In the genomic region with DNA sequence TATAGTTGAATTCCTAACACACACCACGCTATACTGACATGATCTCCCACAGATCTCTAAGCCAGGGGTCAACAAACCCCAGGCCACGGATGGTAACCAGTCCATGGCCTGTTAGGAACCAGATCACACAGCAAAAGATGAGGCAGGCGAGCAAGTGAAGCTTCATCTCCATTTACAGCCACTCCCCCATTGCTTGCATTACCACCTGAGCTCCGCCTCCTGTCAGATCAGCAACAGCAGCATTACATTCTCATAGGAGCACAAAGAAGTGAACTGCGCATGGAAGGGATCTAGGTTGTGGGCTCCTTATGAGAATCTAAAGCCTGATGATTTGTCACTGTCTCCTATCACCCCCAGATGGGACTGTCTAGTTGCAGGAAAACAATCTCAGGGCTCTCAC, we compare ENCODE assay signal across 18 cellular contexts. TPM values are rescaled to one million over a fixed set of nuclear protein-coding genes. Genes with fewer than 3 reads are reported as not detected.
DNase-seq lines count a peak whose midpoint lies in the region; ATAC-seq and TF ChIP-seq lines count a peak whose summit lies in the region.
"Had no signal": no experiment of that assay in that cellular context is flagged by ENCODE, and none has a peak within 500 bp of the region (broad histone marks: within the 10 kb centered on the region; RNA-seq: fewer than 3 reads in every experiment).

No MANE protein-coding gene starts in this region.

- H3K4me3 ChIP-seq in breast epithelium = no peak overlapping the region
- H3K4me3 ChIP-seq in Karpas-422 (ENCODE audit: low read length) = no peak overlapping the region
- H3K4me3 ChIP-seq in endodermal cell (ENCODE audit: low read length) = no peak overlapping the region

- no peaks in the 10 kb centered on the region for H3K36me3 ChIP-seq in breast epithelium
- peaks cover 24% of the 10 kb centered on the region for H3K36me3 ChIP-seq in Karpas-422 (ENCODE audit: insufficient read depth, low read length)
- H3K36me3 ChIP-seq in endodermal cell (ENCODE audit: control insufficient read depth, insufficient read depth, low read length) = peaks cover 41% of the 10 kb centered on the region

- peaks cover 52% of the 10 kb centered on the region for H3K36me3 Mint-ChIP-seq in MCF 10A (ENCODE audit: insufficient read depth, unreplicated experiment)
- H3K36me3 Mint-ChIP-seq in endodermal cell (ENCODE audit: low read depth) = peaks cover 36% of the 10 kb centered on the region
- peaks cover 23% of the 10 kb centered on the region for H3K36me3 Mint-ChIP-seq in type B pancreatic cell

- 86 to 100% methylated on average over 1 to 5 of the region's 5 CpGs for WGBS in endodermal cell (ENCODE audit: insufficient coverage in 1 of 2, insufficient read length in 1 of 2), 2 experiments

- H3K27ac Mint-ChIP-seq in MCF 10A (ENCODE audit: low read depth, unreplicated experiment) (no peak overlapping the region), endodermal cell (peak overlapping the region; percentile 15), type B pancreatic cell (peak overlapping the region; percentile 52)

- peak; percentile 16 for DNase-seq in MCF 10A (ENCODE audit: unreplicated experiment)
- DNase-seq in breast epithelium (ENCODE audit: low spot score in 2 of 2) = no peak
- peak; percentile 54 for DNase-seq in Karpas-422
- peak; percentile 65 for DNase-seq in endodermal cell
- no peak for DNase-seq in type B pancreatic cell (ENCODE audit: extremely low spot score, unreplicated experiment)
- DNase-seq: immature natural killer cell; NCI-H1105 treated with DMSO at 0.1 percent for 48 hours; SHP77; stimulated activated naive CD8-positive, alpha-beta T cell treated with anti-CD3 and anti-CD28 coated beads, Interleukin-15, Interleukin-2, amounts not matched to agents 100 U/mL and 50 U/mL, for 24 hours had no signal

- ATAC-seq in HG03039 (IDR thresholded peaks at IDR 0.05; ENCODE audit: unreplicated experiment) = no peak
- ATAC-seq in HG03135 (IDR thresholded peaks at IDR 0.05; ENCODE audit: unreplicated experiment) = no peak
- ATAC-seq: stimulated activated naive CD8-positive, alpha-beta T cell treated with anti-CD3 and anti-CD28 coated beads, Interleukin-15, Interleukin-2, amounts not matched to agents 100 U/mL and 50 U/mL, for 24 hours had no signal

- H3K4me1 Mint-ChIP-seq in MCF 10A (ENCODE audit: insufficient read depth, unreplicated experiment) = peaks cover 8% of the 10 kb centered on the region
- H3K4me1 Mint-ChIP-seq in endodermal cell = peaks cover 6% of the 10 kb centered on the region
- H3K4me1 Mint-ChIP-seq in type B pancreatic cell (ENCODE audit: unreplicated experiment) = peaks cover 10% of the 10 kb centered on the region

- 0 out of 2 replicates have a peak, but pooled peaks cover 4% of the 10 kb centered on the region for H4K20me1 ChIP-seq in Karpas-422 (ENCODE audit: insufficient read depth, low read depth, low read length)

- POLR2A ChIA-PET in MCF 10A (lab: Yijun Ruan, JAX) = interaction anchor here (1.1 kb wide), 1 partner anchor 154 kb away, joined by 3 read pairs; no protein-coding TSS in a partner anchor

- H3K9me3 Mint-ChIP-seq in MCF 10A (ENCODE audit: unreplicated experiment) (no peaks in the 10 kb centered on the region), endodermal cell (peaks cover 12% of the 10 kb centered on the region), type B pancreatic cell (peaks cover 3% of the 10 kb centered on the region)
- H3K9me3 Mint-ChIP-seq: immature natural killer cell had no signal

- peaks cover 70% of the 10 kb centered on the region for H3K79me2 ChIP-seq in Karpas-422 (ENCODE audit: low read length)

- no peak for TF ChIP-seq POLR2A in breast epithelium (IDR thresholded peaks at IDR 0.05)

- H3K4me3 Mint-ChIP-seq in MCF 10A (ENCODE audit: unreplicated experiment) (no peak overlapping the region), endodermal cell (no peak overlapping the region), type B pancreatic cell (peak overlapping the region; percentile 68)

- H3K27ac ChIP-seq in breast epithelium (no peak overlapping the region), Karpas-422 (ENCODE audit: low read length) (no peak overlapping the region), endodermal cell (ENCODE audit: low read depth, low read length) (no peak overlapping the region)

- no peaks in the 10 kb centered on the region for H3K9me2 ChIP-seq in Karpas-422 (replicated peaks; ENCODE audit: insufficient read depth, low read length)

- H2AFZ ChIP-seq in Karpas-422 (ENCODE audit: low read length) = no peak overlapping the region

- H3K4me2 ChIP-seq in Karpas-422 (ENCODE audit: low read depth, low read length, poor library complexity, severe bottlenecking) = no peak overlapping the region

- H3K9me3 ChIP-seq in breast epithelium (no peaks in the 10 kb centered on the region), Karpas-422 (ENCODE audit: low read length) (no peaks in the 10 kb centered on the region), endodermal cell (ENCODE audit: control insufficient read depth, low read length) (peaks cover 7% of the 10 kb centered on the region)

- TF ChIP-seq CTCF in MCF 10A (IDR thresholded peaks at IDR 0.05; ENCODE audit: unreplicated experiment) = no peak
- no peak for TF ChIP-seq CTCF in breast epithelium (IDR thresholded peaks at IDR 0.05)
- TF ChIP-seq CTCF in endodermal cell (conservative IDR thresholded peaks at IDR 0.05) = no peak
- TF ChIP-seq CTCF in type B pancreatic cell (conservative IDR thresholded peaks at IDR 0.05) = no peak

- CTCF ChIA-PET in MCF 10A (lab: Yijun Ruan, JAX) = no interaction called here

- no peaks in the 10 kb centered on the region for H3K27me3 Mint-ChIP-seq in MCF 10A (ENCODE audit: insufficient read depth, unreplicated experiment)
- no peaks in the 10 kb centered on the region for H3K27me3 Mint-ChIP-seq in endodermal cell (ENCODE audit: insufficient read depth)
- peaks cover 3% of the 10 kb centered on the region for H3K27me3 Mint-ChIP-seq in type B pancreatic cell

- intact Hi-C loops in MCF 10A (cut with micrococcal nuclease) = no loop called here
- intact Hi-C loops in breast epithelium (cut with DNase I; ENCODE audit: low total_unique reads) = no loop called here

- H3K27me3 ChIP-seq in breast epithelium (no peaks in the 10 kb centered on the region), Karpas-422 (ENCODE audit: low read length) (no peaks in the 10 kb centered on the region), endodermal cell (ENCODE audit: control insufficient read depth, insufficient read depth, low read length, poor library complexity, severe bottlenecking) (no peaks in the 10 kb centered on the region)

- no TSS peak for BruUV-seq in MCF 10A (replicated peaks; lab: Mats Ljungman, UMichigan)

- H3K9ac ChIP-seq in Karpas-422 (ENCODE audit: low read length) = no peak overlapping the region
- no peak overlapping the region for H3K9ac ChIP-seq in endodermal cell (ENCODE audit: extremely low read depth, low read length, poor library complexity, severe bottlenecking)

- H3K4me1 ChIP-seq in breast epithelium (peaks cover 0 to 10% of the 10 kb centered on the region in 2 donors), Karpas-422 (ENCODE audit: low read length) (peaks cover 24% of the 10 kb centered on the region), endodermal cell (ENCODE audit: control insufficient read depth, insufficient read depth, low read length) (no peaks in the 10 kb centered on the region)

RNA-seq across cellular contexts. Expression of gene PDCD7, which starts 2.7 kb away (rescaled TPM):
- 26.3 and 31.0 TPM in 2 replicates for total RNA-seq in MCF 10A (2022)
- total RNA-seq in breast epithelium = 10 to 100 TPM; 21.6 to 26.7 (median 24.4) TPM
- total RNA-seq in Karpas-422 (2014; rRNA removed; shearing (Covaris generic); ENCODE audit: low replicate concordance) = 20.5 and 23.4 TPM in 2 replicates
- total RNA-seq in endodermal cell = 10 to 100 TPM; 25.4 to 33.1 TPM
- polyA plus RNA-seq in endodermal cell (2013, experiment 1 of 2) = 25.7 TPM
- 20.7 TPM for polyA plus RNA-seq in endodermal cell (2013, experiment 2 of 2)
- 22.2 and 38.9 TPM in 2 replicates for total RNA-seq in type B pancreatic cell (ENCODE audit: low replicate concordance)

RNA-seq across cellular contexts. Expression of gene UBAP1L, which starts 15.9 kb away (rescaled TPM):
- total RNA-seq in MCF 10A (2022) (3.0 and 3.5 TPM in 2 replicates), breast epithelium (1 to 10 TPM; 3.7 to 10.0 (median 7.2) TPM), endodermal cell (1 to 10 TPM; 3.4 to 4.2 TPM), type B pancreatic cell (ENCODE audit: low replicate concordance) (2.6 and 6.0 TPM in 2 replicates)
- 6.5 and 6.8 TPM in 2 replicates for total RNA-seq in Karpas-422 (2014; rRNA removed; shearing (Covaris generic); ENCODE audit: low replicate concordance)
- polyA plus RNA-seq in endodermal cell (2013, experiment 1 of 2) = 2.7 TPM
- polyA plus RNA-seq in endodermal cell (2013, experiment 2 of 2) = 3.1 TPM

RNA-seq across cellular contexts. Expression of gene CLPX, which starts 54.2 kb away (rescaled TPM):
- total RNA-seq in MCF 10A (2022) = 47.9 and 48.9 TPM in 2 replicates
- total RNA-seq in breast epithelium = 10 to 100 TPM; 47.5 to 71.9 (median 51.8) TPM
- 26.2 and 34.3 TPM in 2 replicates for total RNA-seq in Karpas-422 (2014; rRNA removed; shearing (Covaris generic); ENCODE audit: low replicate concordance)
- total RNA-seq in endodermal cell = 10 to 100 TPM; 60.5 to 62.7 TPM
- 34.6 TPM for polyA plus RNA-seq in endodermal cell (2013, experiment 1 of 2)
- 37.6 TPM for polyA plus RNA-seq in endodermal cell (2013, experiment 2 of 2)
- total RNA-seq in type B pancreatic cell (ENCODE audit: low replicate concordance) = 52.1 and 55.1 TPM in 2 replicates

RNA-seq across cellular contexts. Expression of gene KBTBD13, which starts 54.4 kb away (rescaled TPM):
- total RNA-seq in MCF 10A (2022) (not detected in 2 replicates), breast epithelium (under 1 TPM in 2 of 3 donors, not detected in 1; 0.15 to 0.33 TPM), endodermal cell (not detected), type B pancreatic cell (ENCODE audit: low replicate concordance) (not detected in 2 replicates)
- not detected in 2 replicates for total RNA-seq in Karpas-422 (2014; rRNA removed; shearing (Covaris generic); ENCODE audit: low replicate concordance)
- polyA plus RNA-seq in endodermal cell (2013, experiment 1 of 2) = not detected
- not detected for polyA plus RNA-seq in endodermal cell (2013, experiment 2 of 2)
- total RNA-seq: cerebellum, Daoy, endothelial cell of umbilical vein, H4, lung microvascular endothelial cell, omental fat pad had no signal
- polyA plus RNA-seq: BJ, endothelial cell of umbilical vein, immature natural killer cell had no signal

Comparison
In these comparisons a context has a peak if more than half of its experiments do, and no peak if none do; other contexts are left out.
1. DNase-seq: peak in MCF 10A (single experiment), Karpas-422 (single experiment) and endodermal cell (single experiment); none in breast epithelium (0 of 2) and type B pancreatic cell (single experiment).